In the genomic region with DNA sequence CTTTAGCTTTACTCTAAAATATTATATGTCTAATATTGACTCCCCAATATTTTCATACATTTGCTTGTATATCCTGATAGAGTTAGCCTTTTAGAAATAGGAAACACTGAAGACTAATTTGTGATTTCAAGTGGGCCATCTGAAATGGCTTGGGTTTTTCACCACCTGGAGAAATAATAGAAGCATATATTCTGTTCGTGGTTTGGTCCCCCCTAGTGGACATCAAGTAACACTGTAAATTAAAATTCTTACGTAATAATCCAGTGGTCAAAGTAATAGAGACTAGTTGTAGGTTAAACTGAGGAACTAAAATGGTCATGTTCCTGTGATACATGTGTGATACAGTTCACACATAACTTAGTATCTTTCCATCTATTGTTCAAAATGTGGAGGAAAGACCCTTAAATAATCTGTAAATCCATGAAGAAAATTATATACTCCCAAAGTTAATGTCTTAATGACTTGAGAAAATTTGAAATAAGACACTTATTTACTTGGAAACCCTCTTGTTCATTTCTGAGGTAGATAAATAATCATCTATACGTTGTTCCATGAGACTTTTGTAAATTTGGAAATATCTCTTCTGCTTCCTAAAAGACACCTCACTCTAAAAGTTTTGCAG, we compare ENCODE assay signal across 9 cellular contexts.
A peak's percentile ranks its signal among the peaks of the same experiment; 100 is the strongest.
DNase-seq lines count a peak whose midpoint lies in the region; ATAC-seq and TF ChIP-seq lines count a peak whose summit lies in the region.
"Had no signal": no experiment of that assay in that cellular context is flagged by ENCODE, and none has a peak within 500 bp of the region (broad histone marks: within the 10 kb centered on the region; RNA-seq: fewer than 3 reads in every experiment).

No MANE protein-coding gene starts in this region.

- no peaks in the 10 kb centered on the region for H3K36me3 Mint-ChIP-seq in nephron progenitor cell (ENCODE audit: low read depth)

- H3K4me3 Mint-ChIP-seq in nephron progenitor cell, result no peak overlapping the region
- H3K4me3 Mint-ChIP-seq: stimulated activated naive CD8-positive, alpha-beta T cell treated with anti-CD3 and anti-CD28 coated beads, Interleukin-15, Interleukin-2, amounts not matched to agents 100 ng/mL and 50 ng/mL, for 24 hours had no signal

- DNase-seq in NCI-H2081 (lab: John Stamatoyannopoulos, UW) (peak; percentile 1 to 2), NCI-H2081 treated with DMSO at 0.1 percent for 48 hours (lab: John Stamatoyannopoulos, UW) (no peak), H7 (peak; percentile 38), MV-4-11 (lab: John Stamatoyannopoulos, UW) (peak; percentile 26), cardiac fibroblast (ENCODE audit: low read depth in 2 of 2) (peak; percentile 55 to 58), nephron progenitor cell (no peak)
- DNase-seq in activated CD4-positive, alpha-beta T cell treated with anti-CD3 and anti-CD28 coated beads, Interleukin-2, amount 50 U/mL, for 48 hours, result no peak

- no peaks in the 10 kb centered on the region for H3K36me3 ChIP-seq in H7 (replicated peaks; ENCODE audit: control insufficient read depth, insufficient read depth, low read length)

- no peak for ATAC-seq in HG03039 (IDR thresholded peaks at IDR 0.05; ENCODE audit: unreplicated experiment)

- no peaks in the 10 kb centered on the region for H3K9me3 Mint-ChIP-seq in nephron progenitor cell
- H3K9me3 Mint-ChIP-seq: stimulated activated naive CD8-positive, alpha-beta T cell treated with anti-CD3 and anti-CD28 coated beads, Interleukin-15, Interleukin-2, amounts not matched to agents 100 ng/mL and 50 ng/mL, for 24 hours had no signal

- no peaks in the 10 kb centered on the region for H3K27me3 ChIP-seq in H7 (ENCODE audit: control insufficient read depth, insufficient read depth, low read length)

- no peaks in the 10 kb centered on the region for H3K27me3 Mint-ChIP-seq in nephron progenitor cell (ENCODE audit: low read depth, poor library complexity)

- peak; percentile 61 for TF ChIP-seq CTCF in cardiac fibroblast (IDR thresholded peaks at IDR 0.05; ENCODE audit: low read depth, low read length)
- peak; percentile 62 for TF ChIP-seq CTCF in nephron progenitor cell (IDR thresholded peaks at IDR 0.05)

- H3K4me3 ChIP-seq in H7 (ENCODE audit: insufficient read depth, low read depth, low read length) (no peak overlapping the region), cardiac fibroblast (replicated peaks in 1 of 2; ENCODE audit: low read depth in 2 of 2, low read length in 2 of 2) (no peak overlapping the region)

- H3K27ac Mint-ChIP-seq in nephron progenitor cell, result no peak overlapping the region
- H3K27ac Mint-ChIP-seq: stimulated activated naive CD8-positive, alpha-beta T cell treated with anti-CD3 and anti-CD28 coated beads, Interleukin-15, Interleukin-2, amounts not matched to agents 100 ng/mL and 50 ng/mL, for 24 hours had no signal

- no peaks in the 10 kb centered on the region for H3K4me1 Mint-ChIP-seq in nephron progenitor cell

Comparison
In these comparisons a context has a peak if more than half of its experiments do, and no peak if none do; other contexts are left out.
1. DNase-seq: peak in NCI-H2081 (2 of 2), H7 (single experiment), MV-4-11 (single experiment) and cardiac fibroblast (2 of 2); none in NCI-H2081 treated with DMSO at 0.1 percent for 48 hours (single experiment), nephron progenitor cell (single experiment) and activated CD4-positive, alpha-beta T cell treated with anti-CD3 and anti-CD28 coated beads, Interleukin-2, amount 50 U/mL, for 48 hours (0 of 2).